In genomic region chr20:9185511-9185910, GRCh38 we compare ENCODE assay signal across 18 cellular contexts.
DNase-seq lines count a peak whose midpoint lies in the region; ATAC-seq, FAIRE-seq and TF ChIP-seq lines count a peak whose summit lies in the region.
"Had no signal": no experiment of that assay in that cellular context is flagged by ENCODE, and none has a peak within 500 bp of the region (broad histone marks: within the 10 kb centered on the region; RNA-seq: fewer than 3 reads in every experiment).

No MANE protein-coding gene starts in this region.

- peak; percentile 83 for ATAC-seq in PC-3
- ATAC-seq: body of pancreas, HCT116, Right ventricle myocardium inferior had no signal

- CTCF ChIA-PET in PC-3 (lab: Charles Lee) (no interaction called here), H1 (lab: Charles Lee; ENCODE audit: partially characterized antibody) (interaction anchor here (1.5 kb wide), 1 partner anchor 144 kb away, joined by 4 read pairs; no protein-coding TSS in a partner anchor)

- peak overlapping the region; percentile 7; the same call in 1 of the 2 replicates for H2AFZ ChIP-seq in PC-3 (ENCODE audit: low read length)
- no peak overlapping the region for H2AFZ ChIP-seq in H1 (ENCODE audit: low read length)

- H3K4me2 ChIP-seq in PC-3 (ENCODE audit: low read length) (peak overlapping the region; percentile 23; the same call in 1 of the 2 replicates), H1 (ENCODE audit: insufficient read depth in 1 of 2, low read depth in 2 of 2, low read length in 2 of 2) (no peak overlapping the region)

- no peak overlapping the region; the same call in 1 of the 2 replicates for H2BK5ac ChIP-seq in H1 (ENCODE audit: low read depth, low read length)

- no peak overlapping the region for H3K23ac ChIP-seq in H1 (ENCODE audit: insufficient read length)

- no peaks in the 10 kb centered on the region for H4K20me1 ChIP-seq in PC-3 (ENCODE audit: low read length)
- H4K20me1 ChIP-seq in H1 (replicated peaks in 1 of 2; ENCODE audit: control insufficient read depth in 1 of 2, insufficient read depth in 2 of 2, low read length in 2 of 2) = no peaks in the 10 kb centered on the region

- H3K14ac ChIP-seq in H1 (ENCODE audit: insufficient read length) = no peak overlapping the region

- TF ChIP-seq POLR2A in H1 (IDR thresholded peaks at IDR 0.05; ENCODE audit: control extremely low read depth in 1 of 2, low read depth in 2 of 2, low read length in 2 of 2) = no peak

- no peak overlapping the region for H3K56ac ChIP-seq in H1 (replicated peaks; ENCODE audit: insufficient read length, low read depth, low read length)

- H3K9me3 ChIP-seq in PC-3 (ENCODE audit: low read length) (no peaks in the 10 kb centered on the region), H1 (ENCODE audit: insufficient read depth in 2 of 2, low read depth in 1 of 2, low read length in 1 of 2) (no peaks in the 10 kb centered on the region)
- H3K9me3 ChIP-seq: body of pancreas, ovary had no signal

- no peak overlapping the region for H2BK120ac ChIP-seq in H1 (replicated peaks; ENCODE audit: low read depth, low read length)

- TF ChIP-seq RAD21 in H1 (IDR thresholded peaks at IDR 0.05 in 1 of 2, conservative IDR thresholded peaks at IDR 0.05 in 1 of 2; ENCODE audit: low read depth in 2 of 2, low read length in 2 of 2) = no peak

- no peaks in the 10 kb centered on the region for H3K27me3 ChIP-seq in PC-3 (ENCODE audit: low read length)
- no peaks in the 10 kb centered on the region for H3K27me3 ChIP-seq in H1 (replicated peaks in 1 of 4; ENCODE audit: control insufficient read depth in 3 of 4, extremely low read depth in 1 of 4, insufficient read depth in 3 of 4, low read length in 3 of 4)
- H3K27me3 ChIP-seq: body of pancreas, ovary had no signal

- no peak for TF ChIP-seq EP300 in H1 (IDR thresholded peaks at IDR 0.05; ENCODE audit: borderline replicate concordance in 1 of 2, low read depth in 2 of 2, low read length in 2 of 2)

- H3F3A ChIP-seq in PC-3 (ENCODE audit: low read length, unreplicated experiment) = no peaks in the 10 kb centered on the region

- H2AK5ac ChIP-seq in H1 (ENCODE audit: low read depth, low read length) = peak overlapping the region; percentile 77; the same call in 1 of the 2 replicates

- H3K9me2 ChIP-seq in PC-3 (replicated peaks; ENCODE audit: low read length) = no peaks in the 10 kb centered on the region

- H3K36me3 ChIP-seq in PC-3 (ENCODE audit: low read depth, low read length) (no peaks in the 10 kb centered on the region), H1 (ENCODE audit: control insufficient read depth in 2 of 4, insufficient read depth in 4 of 4, low read length in 3 of 4) (no peaks in the 10 kb centered on the region)
- H3K36me3 ChIP-seq: ovary had no signal

- H4K91ac ChIP-seq in H1 (replicated peaks; ENCODE audit: insufficient read length, low read length) = no peak overlapping the region

- no peaks in the 10 kb centered on the region; the same call in 1 of the 2 replicates for H3K79me1 ChIP-seq in H1 (ENCODE audit: low read depth, low read length)

- no peak overlapping the region for H4K5ac ChIP-seq in H1 (ENCODE audit: insufficient read length, low read depth, low read length)

- DNase-seq in NCI-H345 (lab: John Stamatoyannopoulos, UW) = peak; percentile 15
- DNase-seq in NCI-H345 treated with DMSO at 0.1 percent for 48 hours (lab: John Stamatoyannopoulos, UW; ENCODE audit: unreplicated experiment) = no peak
- peak; percentile 52 for DNase-seq in PC-3
- DNase-seq in H1 (ENCODE audit: low read depth in 1 of 2, low spot score in 2 of 2) = no peak
- peak; percentile 36 for DNase-seq in skeletal muscle cell (ENCODE audit: low read depth)
- no peak for DNase-seq in D341Med (ENCODE audit: low spot score)
- no peak for DNase-seq in KBM-7
- no peak for DNase-seq in C1 segment of cervical spinal cord (lab: John Stamatoyannopoulos, UW)
- DNase-seq: activated CD4-positive, alpha-beta T cell treated with anti-CD3 and anti-CD28 coated beads, Interleukin-2, amount 50 U/mL, for 48 hours; body of pancreas; Calu3; foreskin melanocyte; MV-4-11; NCI-H524; ovary; substantia nigra had no signal

- intact Hi-C loops in PC-3 (cut with micrococcal nuclease) = no loop called here

- no peak overlapping the region for H3K4ac ChIP-seq in H1 (replicated peaks; ENCODE audit: insufficient read length, low read depth, low read length)

- no peaks in the 10 kb centered on the region for H3K23me2 ChIP-seq in H1 (ENCODE audit: low read depth, low read length)

- H3K9ac ChIP-seq in PC-3 (ENCODE audit: low read length) (no peak overlapping the region), H1 (replicated peaks in 1 of 4; ENCODE audit: extremely low read depth in 1 of 4, low read depth in 3 of 4, low read length in 3 of 4) (no peak overlapping the region)

- POLR2A ChIA-PET in PC-3 (lab: Charles Lee; ENCODE audit: unreplicated experiment) = interaction anchor here (0.6 kb wide), 1 partner anchor 35 kb away, joined by 3 read pairs; no protein-coding TSS in a partner anchor
- POLR2A ChIA-PET in H1 (lab: Charles Lee; ENCODE audit: partially characterized antibody) = no interaction called here

- H2BK15ac ChIP-seq in H1 (ENCODE audit: low read length) = 0 out of 2 replicates have a peak overlapping the region, but pooled peaks have one; percentile 72

- 0 out of 2 replicates have a peak overlapping the region, but pooled peaks have one; percentile 28 for H3K18ac ChIP-seq in H1 (ENCODE audit: extremely low read depth, low read length)

- no peak for FAIRE-seq in H1 (lab: Jason Lieb, UNC)

- H2BK20ac ChIP-seq in H1 (ENCODE audit: low read length) = no peak overlapping the region

- in situ Hi-C loops in KBM-7 (cut with MboI; ENCODE audit: low pct_unique_long_range_greater_than_20kb, low sequenced_read_pairs) = no loop called here

- peaks cover 10% of the 10 kb centered on the region; the same call in 1 of the 2 replicates for H3K79me2 ChIP-seq in PC-3 (ENCODE audit: low read length)
- H3K79me2 ChIP-seq in H1 (ENCODE audit: control insufficient read depth in 1 of 2, insufficient read depth in 2 of 2, low read length in 2 of 2) = peaks cover 0 to 4% of the 10 kb centered on the region in 2 experiments; a peak in 1 of 4 replicates

- H3K4me3 ChIP-seq in PC-3 (ENCODE audit: low read length) = no peak overlapping the region
- H3K4me3 ChIP-seq in H1 (ENCODE audit: extremely low read depth in 1 of 4, insufficient read depth in 2 of 4, low read depth in 3 of 4, low read length in 4 of 4) = no peak overlapping the region
- H3K4me3 ChIP-seq in skeletal muscle cell (ENCODE audit: low read depth, low read length) = no peak overlapping the region
- H3K4me3 ChIP-seq: body of pancreas, ovary had no signal

- H4K8ac ChIP-seq in H1 (ENCODE audit: extremely low read depth, insufficient read depth, low read length) = no peak overlapping the region

- H2BK12ac ChIP-seq in H1 (ENCODE audit: low read depth, low read length) = peak overlapping the region; percentile 60; the same call in 1 of the 2 replicates

- 87% methylated on average over 6 of the region's 6 CpGs; no CpG with 5 or more reads in 1 of the 2 experiments for WGBS in H1 (ENCODE audit: extremely low coverage in 1 of 2, insufficient coverage in 1 of 2, insufficient read length in 1 of 2, insufficient replicate concordance in 2 of 2, low coverage in 1 of 2, low lambda C conversion rate in 2 of 2, missing lambda C conversion rate in 1 of 2), 2 experiments

- TF ChIP-seq CTCF in PC-3 (conservative IDR thresholded peaks at IDR 0.05; ENCODE audit: low read depth, low read length) (no peak), H1 (IDR thresholded peaks at IDR 0.05; ENCODE audit: control extremely low read depth in 1 of 3, insufficient read depth in 1 of 3, low read depth in 1 of 3, low read length in 3 of 3) (no peak)

- H3K27ac ChIP-seq in PC-3 (ENCODE audit: low read length) = peak overlapping the region; percentile 45
- H3K27ac ChIP-seq in H1 (ENCODE audit: low read depth, low read length) = no peak overlapping the region
- H3K27ac ChIP-seq: body of pancreas, ovary had no signal

- no TSS peak for BruUV-seq in PC-3 (replicated peaks; lab: Mats Ljungman, UMichigan)

- H3K4me1 ChIP-seq in PC-3 (ENCODE audit: insufficient read depth, low read length) (peaks cover 16% of the 10 kb centered on the region), H1 (replicated peaks in 1 of 4; ENCODE audit: control insufficient read depth in 3 of 4, insufficient read depth in 4 of 4, low read length in 3 of 4) (peaks cover 0 to 6% (median 2%) of the 10 kb centered on the region in 4 experiments; a peak in 3 of 7 replicates)
- H3K4me1 ChIP-seq: body of pancreas had no signal

TF ChIP-seq in H1, 55 proteins besides CTCF, POLR2A, EP300 and RAD21 (continues in another document):
- TF ChIP-seq SUZ12 (IDR thresholded peaks at IDR 0.05; ENCODE audit: low read length) (no peak), ZNF274 (IDR thresholded peaks at IDR 0.05; ENCODE audit: borderline replicate concordance, extremely low read depth, low read length) (no peak), CBX5 (IDR thresholded peaks at IDR 0.05; ENCODE audit: low read depth, low read length) (no peak), ATF2 (IDR thresholded peaks at IDR 0.05; ENCODE audit: low read length) (no peak), KDM5A (IDR thresholded peaks at IDR 0.05; ENCODE audit: low read length) (no peak), YY1 (IDR thresholded peaks at IDR 0.05; ENCODE audit: low read depth, low read length) (no peak), CEBPB (IDR thresholded peaks at IDR 0.05; ENCODE audit: low read depth, low read length) (no peak), CHD1 (IDR thresholded peaks at IDR 0.05; ENCODE audit: low read depth, low read length) (no peak), BACH1 (IDR thresholded peaks at IDR 0.05; ENCODE audit: low read length) (no peak), TBP (IDR thresholded peaks at IDR 0.05; ENCODE audit: low read depth, low read length) (no peak), NANOG (IDR thresholded peaks at IDR 0.05; ENCODE audit: insufficient read depth, low read depth, low read length, poor library complexity, severe bottlenecking) (no peak), SIN3A (conservative IDR thresholded peaks at IDR 0.05 in 1 of 2, IDR thresholded peaks at IDR 0.05 in 1 of 2; ENCODE audit: low read depth in 1 of 2, low read length in 2 of 2) (no peak), KDM1A (IDR thresholded peaks at IDR 0.05; ENCODE audit: borderline replicate concordance, low read length) (no peak), SP2 (IDR thresholded peaks at IDR 0.05; ENCODE audit: low read length) (no peak)

Comparison
In these comparisons a context has a peak if more than half of its experiments do, and no peak if none do; other contexts are left out.
1. DNase-seq: peak in NCI-H345 (single experiment), PC-3 (single experiment) and skeletal muscle cell (single experiment); none in NCI-H345 treated with DMSO at 0.1 percent for 48 hours (single experiment), H1 (0 of 2), D341Med (single experiment), KBM-7 (single experiment) and C1 segment of cervical spinal cord (0 of 14).